In the genomic region with DNA sequence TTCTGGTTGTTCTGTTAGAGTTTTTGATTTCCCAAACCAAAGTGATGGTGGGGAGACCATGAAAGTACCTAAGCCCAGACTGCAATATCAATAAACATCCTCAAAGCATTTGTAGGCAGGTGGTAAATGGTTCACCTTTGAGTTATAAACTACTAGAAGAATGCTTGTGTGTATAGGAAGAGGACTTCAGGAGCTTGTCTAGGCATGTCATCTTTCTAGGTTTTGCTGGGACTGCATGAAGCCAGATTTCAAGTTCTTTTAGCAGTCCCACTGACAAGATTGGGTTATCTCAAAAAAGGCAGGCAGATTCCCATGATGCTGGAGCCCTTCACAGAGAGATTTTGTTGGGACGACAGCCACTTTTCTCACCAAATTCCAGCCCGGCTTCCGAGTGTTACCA, we compare ENCODE assay signal across 26 cellular contexts.
"Had no signal": no experiment of that assay in that cellular context is flagged by ENCODE, and none has a peak within 500 bp of the region (broad histone marks: within the 10 kb centered on the region; RNA-seq: fewer than 3 reads in every experiment).

No MANE protein-coding gene starts in this region.

- H3K27me3 Mint-ChIP-seq: IgD-negative memory B cell had no signal

- ATAC-seq: K562, Panc1, PC-3 had no signal

- H3K27ac Mint-ChIP-seq: IgD-negative memory B cell had no signal

- H3K27ac ChIP-seq: HL-60, KMS-11, RWPE1 had no signal

- H3K4me3 ChIP-seq: K562 had no signal

- H3K4me1 Mint-ChIP-seq: IgD-negative memory B cell had no signal

- H3K9ac ChIP-seq: KMS-11, SK-N-SH had no signal

- H3K36me3 Mint-ChIP-seq: IgD-negative memory B cell had no signal

- H3K9me2 ChIP-seq: SK-N-SH had no signal

- H3K4me3 Mint-ChIP-seq: IgD-negative memory B cell had no signal

- H3K4me2 ChIP-seq: KMS-11, SK-N-SH had no signal

- H3K9me3 ChIP-seq: SK-N-SH had no signal

- DNase-seq: Kasumi-1, MV-4-11, NCI-H1048, NCI-H1105, NCI-H1417, NCI-H1436 treated with DMSO at 0.1 percent for 48 hours, NCI-H1694, NCI-H187 treated with DMSO at 0.1 percent for 48 hours, NCI-H2029 treated with DMSO at 0.1 percent for 48 hours, NCI-H2171, NCI-H226, NCI-H446, NCI-H510A, NCI-H524 treated with DMSO at 0.1 percent for 48 hours, NCI-H69, NCI-H774, PC-3, SHP77, SK-N-SH, SW 1271 had no signal
